Comparison of ENCODE assay signal across 10 cellular contexts in the genomic region with DNA sequence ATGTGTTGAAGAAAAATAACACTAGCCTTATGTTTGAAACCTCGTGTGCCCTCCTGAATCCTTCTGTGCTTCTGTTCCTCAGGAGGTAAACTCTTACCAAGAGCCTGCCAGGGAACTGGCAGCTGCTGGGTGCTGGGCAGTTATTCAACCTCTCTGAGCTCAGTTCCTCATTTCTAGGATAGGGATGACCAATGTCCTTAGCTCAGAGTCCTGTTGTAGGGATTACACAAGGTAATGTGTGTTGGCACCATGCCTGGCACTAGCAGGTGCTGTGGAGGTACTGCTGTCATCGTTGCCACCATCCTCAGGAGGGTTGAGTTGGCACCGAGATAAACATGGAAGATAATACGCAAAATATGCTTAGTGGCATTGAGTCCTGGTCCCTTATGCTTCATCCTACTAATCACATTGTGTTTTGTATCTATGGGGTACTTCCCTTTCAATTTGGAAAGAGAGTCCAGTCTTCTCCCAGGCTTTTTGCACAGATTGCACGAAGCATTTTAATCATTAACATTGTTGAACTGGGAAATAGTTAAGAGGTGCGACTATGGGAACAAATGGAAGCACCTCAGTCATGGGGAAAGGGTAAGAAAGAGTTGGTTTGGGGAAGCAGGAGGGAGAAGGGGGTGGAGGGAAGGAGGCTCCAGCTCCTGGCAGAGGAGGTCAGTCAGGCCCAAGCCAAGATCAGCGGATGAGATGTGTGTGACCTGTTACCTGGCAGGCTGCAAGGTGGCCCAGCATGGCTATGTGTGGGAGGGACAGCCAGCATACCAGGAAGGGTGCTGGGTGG. TPM values are rescaled to one million over a fixed set of nuclear protein-coding genes. Genes with fewer than 3 reads are reported as not detected.
DNase-seq lines count a peak whose midpoint lies in the region; ATAC-seq and TF ChIP-seq lines count a peak whose summit lies in the region.
"Had no signal": no experiment of that assay in that cellular context is flagged by ENCODE, and none has a peak within 500 bp of the region (broad histone marks: within the 10 kb centered on the region; RNA-seq: fewer than 3 reads in every experiment).

No MANE protein-coding gene starts in this region.

- POLR2A ChIA-PET in AG04450 (lab: Yijun Ruan, JAX) = no interaction called here
- POLR2A ChIA-PET in CD8-positive, alpha-beta memory T cell (lab: Charles Lee) = no interaction called here

- no peaks in the 10 kb centered on the region; the same call in 1 of the 2 replicates for H3K9me3 ChIP-seq in AG04450 (ENCODE audit: control insufficient read depth, insufficient read depth, low read length)
- no peaks in the 10 kb centered on the region for H3K9me3 ChIP-seq in Peyer's patch
- no peaks in the 10 kb centered on the region for H3K9me3 ChIP-seq in right lobe of liver
- no peaks in the 10 kb centered on the region for H3K9me3 ChIP-seq in CD8-positive, alpha-beta memory T cell (ENCODE audit: low read length)

- CTCF ChIA-PET in AG04450 (lab: Charles Lee) = no interaction called here
- CTCF ChIA-PET in CD8-positive, alpha-beta memory T cell (lab: Charles Lee) = no interaction called here

- peaks cover 8 to 91% (median 20%) of the 10 kb centered on the region in 3 donors for H3K36me3 Mint-ChIP-seq in CD8-positive, alpha-beta memory T cell

- TF ChIP-seq CTCF in AG04450 (IDR thresholded peaks at IDR 0.05; ENCODE audit: low read depth, low read length) (no peak), Peyer's patch (IDR thresholded peaks at IDR 0.05) (no peak), right lobe of liver (IDR thresholded peaks at IDR 0.05) (no peak)

- no peak overlapping the region for H3K4me3 Mint-ChIP-seq in CD8-positive, alpha-beta memory T cell
- H3K4me3 Mint-ChIP-seq: activated CD8-positive, alpha-beta T cell treated with anti-CD3 and anti-CD28 coated beads, Interleukin-2, amount 10 ng/mL, durations not matched to agents 7 days and 5 days had no signal

- peak overlapping the region in 4 of 8 donors; percentile 25 to 73 (median 51) for H3K27ac Mint-ChIP-seq in CD8-positive, alpha-beta memory T cell

- H3K36me3 ChIP-seq in Peyer's patch (peaks cover 0 to 58% (median 0%) of the 10 kb centered on the region in 3 donors), right lobe of liver (peaks cover 0 to 20% (median 5%) of the 10 kb centered on the region in 4 donors)
- peaks cover 59% of the 10 kb centered on the region for H3K36me3 ChIP-seq in CD8-positive, alpha-beta memory T cell (ENCODE audit: insufficient read depth, low read length)

- H3K4me1 ChIP-seq in Peyer's patch (peaks cover 0 to 18% (median 10%) of the 10 kb centered on the region in 4 donors), right lobe of liver (peaks cover 0 to 48% (median 16%) of the 10 kb centered on the region in 4 donors)
- H3K4me1 ChIP-seq in CD8-positive, alpha-beta memory T cell (ENCODE audit: insufficient read depth, low read length) = no peaks in the 10 kb centered on the region

- H3K27me3 ChIP-seq in AG04450 (ENCODE audit: control insufficient read depth, insufficient read depth, low read length) (no peaks in the 10 kb centered on the region), Peyer's patch (no peaks in the 10 kb centered on the region), right lobe of liver (no peaks in the 10 kb centered on the region)
- H3K27me3 ChIP-seq in CD8-positive, alpha-beta memory T cell (ENCODE audit: insufficient read depth, low read length, poor library complexity, severe bottlenecking) = no peaks in the 10 kb centered on the region

- no peak for TF ChIP-seq POLR2A in Peyer's patch (IDR thresholded peaks at IDR 0.05)
- TF ChIP-seq POLR2A in right lobe of liver (IDR thresholded peaks at IDR 0.05) = no peak

- DNase-seq in AG04450 (ENCODE audit: low read depth, low spot score) = no peak
- peak; percentile 81 for DNase-seq in DMS53 (lab: John Stamatoyannopoulos, UW)
- peak in 2 of 3 donors; percentile 75 to 83 for DNase-seq in Peyer's patch
- DNase-seq in right lobe of liver = peak; percentile 76 to 90 (median 81)
- no peak for DNase-seq in central memory CD4-positive, alpha-beta T cell
- no peak for DNase-seq in NCI-H1417 (lab: John Stamatoyannopoulos, UW)
- DNase-seq in CD8-positive, alpha-beta memory T cell = no peak
- DNase-seq: activated CD8-positive, alpha-beta T cell treated with anti-CD3 and anti-CD28 coated beads, Interleukin-2, amount 10 ng/mL, durations not matched to agents 7 days and 5 days; KG1 had no signal

- intact Hi-C loops in right lobe of liver (cut with DNase I) = no loop called here

- WGBS in right lobe of liver (ENCODE audit: insufficient coverage, low coverage, low lambda C conversion rate, missing lambda C conversion rate) = 35% methylated on average over 7 of the region's 7 CpGs

- peak overlapping the region; percentile 21 for H3K27ac ChIP-seq in AG04450 (ENCODE audit: low read depth, low read length)
- peak overlapping the region in 2 of 4 donors; percentile 51 to 54 for H3K27ac ChIP-seq in Peyer's patch
- peak overlapping the region in 1 of 3 donors; percentile 41 for H3K27ac ChIP-seq in right lobe of liver
- no peak overlapping the region for H3K27ac ChIP-seq in CD8-positive, alpha-beta memory T cell (ENCODE audit: low read depth, low read length)

- no peaks in the 10 kb centered on the region for H3K27me3 Mint-ChIP-seq in CD8-positive, alpha-beta memory T cell

- H3K4me3 ChIP-seq in AG04450 (ENCODE audit: low read depth, low read length) (no peak overlapping the region), Peyer's patch (no peak overlapping the region), right lobe of liver (no peak overlapping the region)
- H3K4me3 ChIP-seq in CD8-positive, alpha-beta memory T cell (ENCODE audit: low read length) = no peak overlapping the region

- H3K9me3 Mint-ChIP-seq in CD8-positive, alpha-beta memory T cell = no peaks in the 10 kb centered on the region

- peaks cover 6 to 20% (median 14%) of the 10 kb centered on the region in 3 donors for H3K4me1 Mint-ChIP-seq in CD8-positive, alpha-beta memory T cell

- peak; percentile 86 to 89 (median 88) for ATAC-seq in right lobe of liver
- no peak for ATAC-seq in HG03039 (IDR thresholded peaks at IDR 0.05; ENCODE audit: unreplicated experiment)
- ATAC-seq: activated CD8-positive, alpha-beta T cell treated with anti-CD3 and anti-CD28 coated beads, Interleukin-2, amount 10 ng/mL, durations not matched to agents 7 days and 5 days had no signal

RNA-seq across cellular contexts. Expression of a gene that starts 56.7 kb away (rescaled TPM):
- 6.3 and 14.5 TPM in 2 replicates for polyA plus RNA-seq in AG04450 (2011; rRNA removed)
- polyA minus RNA-seq in AG04450 (2011; rRNA and poly(A)+ RNA removed) = 28.6 and 32.1 TPM in 2 replicates
- 100 to 1,000 TPM in 1 of 4 donors, 10 to 100 TPM in 3; 69.4 to 166 (median 93.5) TPM for total RNA-seq in Peyer's patch
- total RNA-seq in right lobe of liver = 10 to 100 TPM; 17.1 to 22.8 (median 19.2) TPM
- 10 to 100 TPM; 69.0 to 71.6 TPM for total RNA-seq in CD8-positive, alpha-beta memory T cell
- 13.0 TPM for polyA plus RNA-seq in CD8-positive, alpha-beta memory T cell

Comparison
In these comparisons a context has a peak if more than half of its experiments do, and no peak if none do; other contexts are left out.
1. DNase-seq: peak in DMS53 (single experiment), Peyer's patch (2 of 3) and right lobe of liver (3 of 3); none in AG04450 (single experiment), central memory CD4-positive, alpha-beta T cell (single experiment), NCI-H1417 (0 of 3) and CD8-positive, alpha-beta memory T cell (0 of 5).